In genomic region chr4:170682511-170682910, GRCh38 we compare ENCODE assay signal across 1 cellular context.
TF ChIP-seq lines count a peak whose summit lies in the region.

No MANE protein-coding gene starts in this region.

TF ChIP-seq in WTC11, 78 proteins besides CTCF, POLR2A, EP300 and RAD21 (continued from another document):
- TF ChIP-seq, protein P1, sequence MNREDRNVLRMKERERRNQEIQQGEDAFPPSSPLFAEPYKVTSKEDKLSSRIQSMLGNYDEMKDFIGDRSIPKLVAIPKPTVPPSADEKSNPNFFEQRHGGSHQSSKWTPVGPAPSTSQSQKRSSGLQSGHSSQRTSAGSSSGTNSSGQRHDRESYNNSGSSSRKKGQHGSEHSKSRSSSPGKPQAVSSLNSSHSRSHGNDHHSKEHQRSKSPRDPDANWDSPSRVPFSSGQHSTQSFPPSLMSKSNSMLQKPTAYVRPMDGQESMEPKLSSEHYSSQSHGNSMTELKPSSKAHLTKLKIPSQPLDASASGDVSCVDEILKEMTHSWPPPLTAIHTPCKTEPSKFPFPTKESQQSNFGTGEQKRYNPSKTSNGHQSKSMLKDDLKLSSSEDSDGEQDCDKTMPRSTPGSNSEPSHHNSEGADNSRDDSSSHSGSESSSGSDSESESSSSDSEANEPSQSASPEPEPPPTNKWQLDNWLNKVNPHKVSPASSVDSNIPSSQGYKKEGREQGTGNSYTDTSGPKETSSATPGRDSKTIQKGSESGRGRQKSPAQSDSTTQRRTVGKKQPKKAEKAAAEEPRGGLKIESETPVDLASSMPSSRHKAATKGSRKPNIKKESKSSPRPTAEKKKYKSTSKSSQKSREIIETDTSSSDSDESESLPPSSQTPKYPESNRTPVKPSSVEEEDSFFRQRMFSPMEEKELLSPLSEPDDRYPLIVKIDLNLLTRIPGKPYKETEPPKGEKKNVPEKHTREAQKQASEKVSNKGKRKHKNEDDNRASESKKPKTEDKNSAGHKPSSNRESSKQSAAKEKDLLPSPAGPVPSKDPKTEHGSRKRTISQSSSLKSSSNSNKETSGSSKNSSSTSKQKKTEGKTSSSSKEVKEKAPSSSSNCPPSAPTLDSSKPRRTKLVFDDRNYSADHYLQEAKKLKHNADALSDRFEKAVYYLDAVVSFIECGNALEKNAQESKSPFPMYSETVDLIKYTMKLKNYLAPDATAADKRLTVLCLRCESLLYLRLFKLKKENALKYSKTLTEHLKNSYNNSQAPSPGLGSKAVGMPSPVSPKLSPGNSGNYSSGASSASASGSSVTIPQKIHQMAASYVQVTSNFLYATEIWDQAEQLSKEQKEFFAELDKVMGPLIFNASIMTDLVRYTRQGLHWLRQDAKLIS (CRISPR knock-in tag; IDR thresholded peaks at IDR 0.05; ENCODE audit: borderline replicate concordance) = no peak
- TF ChIP-seq JAZF1 (CRISPR knock-in tag; IDR thresholded peaks at IDR 0.05) (no peak), ZNF425 (CRISPR knock-in tag; conservative IDR thresholded peaks at IDR 0.05) (no peak), ZNF232 (CRISPR knock-in tag; IDR thresholded peaks at IDR 0.05) (no peak), TP53 (CRISPR knock-in tag; IDR thresholded peaks at IDR 0.05) (no peak), ZMAT4 (CRISPR knock-in tag; IDR thresholded peaks at IDR 0.05) (no peak), JUN (CRISPR knock-in tag; IDR thresholded peaks at IDR 0.05) (no peak)
- TF ChIP-seq, protein P2, sequence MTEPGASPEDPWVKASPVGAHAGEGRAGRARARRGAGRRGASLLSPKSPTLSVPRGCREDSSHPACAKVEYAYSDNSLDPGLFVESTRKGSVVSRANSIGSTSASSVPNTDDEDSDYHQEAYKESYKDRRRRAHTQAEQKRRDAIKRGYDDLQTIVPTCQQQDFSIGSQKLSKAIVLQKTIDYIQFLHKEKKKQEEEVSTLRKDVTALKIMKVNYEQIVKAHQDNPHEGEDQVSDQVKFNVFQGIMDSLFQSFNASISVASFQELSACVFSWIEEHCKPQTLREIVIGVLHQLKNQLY (CRISPR knock-in tag; IDR thresholded peaks at IDR 0.05) = no peak
- TF ChIP-seq, protein P3, sequence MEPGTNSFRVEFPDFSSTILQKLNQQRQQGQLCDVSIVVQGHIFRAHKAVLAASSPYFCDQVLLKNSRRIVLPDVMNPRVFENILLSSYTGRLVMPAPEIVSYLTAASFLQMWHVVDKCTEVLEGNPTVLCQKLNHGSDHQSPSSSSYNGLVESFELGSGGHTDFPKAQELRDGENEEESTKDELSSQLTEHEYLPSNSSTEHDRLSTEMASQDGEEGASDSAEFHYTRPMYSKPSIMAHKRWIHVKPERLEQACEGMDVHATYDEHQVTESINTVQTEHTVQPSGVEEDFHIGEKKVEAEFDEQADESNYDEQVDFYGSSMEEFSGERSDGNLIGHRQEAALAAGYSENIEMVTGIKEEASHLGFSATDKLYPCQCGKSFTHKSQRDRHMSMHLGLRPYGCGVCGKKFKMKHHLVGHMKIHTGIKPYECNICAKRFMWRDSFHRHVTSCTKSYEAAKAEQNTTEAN (CRISPR knock-in tag; IDR thresholded peaks at IDR 0.05) = no peak
- TF ChIP-seq, protein P4, sequence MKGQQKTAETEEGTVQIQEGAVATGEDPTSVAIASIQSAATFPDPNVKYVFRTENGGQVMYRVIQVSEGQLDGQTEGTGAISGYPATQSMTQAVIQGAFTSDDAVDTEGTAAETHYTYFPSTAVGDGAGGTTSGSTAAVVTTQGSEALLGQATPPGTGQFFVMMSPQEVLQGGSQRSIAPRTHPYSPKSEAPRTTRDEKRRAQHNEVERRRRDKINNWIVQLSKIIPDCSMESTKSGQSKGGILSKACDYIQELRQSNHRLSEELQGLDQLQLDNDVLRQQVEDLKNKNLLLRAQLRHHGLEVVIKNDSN (CRISPR knock-in tag; IDR thresholded peaks at IDR 0.05) = no peak
TF ChIP-seq in WTC11: peak in this region for 0.
